9 cellular contexts compared by ENCODE assay signal in the genomic region with DNA sequence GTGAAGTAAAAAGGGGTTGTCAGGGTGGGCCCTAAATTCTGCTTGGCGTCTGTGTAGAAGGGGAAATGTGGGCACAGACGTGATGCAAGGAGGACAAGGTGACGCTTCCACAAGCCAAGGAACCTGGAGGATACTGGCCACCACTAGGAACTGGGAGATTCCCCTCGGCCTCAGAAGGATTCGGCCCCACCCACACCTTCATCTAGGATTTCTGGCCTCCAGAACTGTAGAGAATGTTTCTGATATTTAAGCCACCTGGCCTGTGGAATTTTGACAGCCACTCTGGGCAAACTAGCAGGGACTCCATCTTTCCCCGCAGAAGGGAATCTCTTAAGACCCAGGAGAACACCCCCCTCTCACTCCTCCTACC. TPM values are rescaled to one million over a fixed set of nuclear protein-coding genes. Genes with fewer than 3 reads are reported as not detected.
DNase-seq lines count a peak whose midpoint lies in the region; ATAC-seq, FAIRE-seq and TF ChIP-seq lines count a peak whose summit lies in the region.
"Had no signal": no experiment of that assay in that cellular context is flagged by ENCODE, and none has a peak within 500 bp of the region (broad histone marks: within the 10 kb centered on the region; RNA-seq: fewer than 3 reads in every experiment).

No MANE protein-coding gene starts in this region.

- intact Hi-C loops in kidney (cut with DNase I) = no loop called here

- FAIRE-seq in kidney (lab: Jason Lieb, UNC) = no peak

- H3K9ac ChIP-seq in kidney (ENCODE audit: low read length in 2 of 2) = peak overlapping the region; percentile 52 to 66
- H3K9ac ChIP-seq in stomach smooth muscle (ENCODE audit: low read length in 2 of 2) = peak overlapping the region; percentile 66 to 94

- H3K36me3 ChIP-seq in kidney (ENCODE audit: control insufficient read depth in 1 of 2, insufficient read depth in 2 of 2, low read length in 2 of 2) = peaks cover 0 to 3% of the 10 kb centered on the region in 2 donors
- peaks cover 6 to 19% of the 10 kb centered on the region in 2 donors for H3K36me3 ChIP-seq in stomach smooth muscle (ENCODE audit: control insufficient read depth in 2 of 2, insufficient read depth in 2 of 2, low read length in 2 of 2)

- H3K4me3 ChIP-seq in kidney (ENCODE audit: low read length in 2 of 2) = peak overlapping the region; percentile 40 to 79
- peak overlapping the region; percentile 53 to 84 for H3K4me3 ChIP-seq in stomach smooth muscle (ENCODE audit: low read length in 2 of 2)

- H3K36me3 Mint-ChIP-seq in activated naive CD4-positive, alpha-beta T cell treated with anti-CD3 and anti-CD28 coated beads, Interleukin-2, amount 50 U/mL, for 72 hours = peaks cover 37 to 38% of the 10 kb centered on the region in 2 donors

- DNase-seq in NCI-H2029 (lab: John Stamatoyannopoulos, UW) = peak; percentile 66
- no peak for DNase-seq in NCI-H2029 treated with DMSO at 0.1 percent for 48 hours (lab: John Stamatoyannopoulos, UW)
- no peak for DNase-seq in activated naive CD4-positive, alpha-beta T cell treated with anti-CD3 and anti-CD28 coated beads, Interleukin-2, amount 50 U/mL, for 72 hours (ENCODE audit: low spot score in 2 of 2)
- no peak for DNase-seq in kidney
- DNase-seq in GM13977 (ENCODE audit: low spot score) = no peak
- DNase-seq: effector CD8-positive, alpha-beta T cell had no signal

- peaks cover 12 to 30% of the 10 kb centered on the region in 2 donors for H3K4me1 ChIP-seq in kidney (ENCODE audit: control insufficient read depth in 1 of 2, insufficient read depth in 1 of 2, low read depth in 1 of 2, low read length in 2 of 2)
- peaks cover 51% of the 10 kb centered on the region for H3K4me1 ChIP-seq in stomach smooth muscle (ENCODE audit: control insufficient read depth, insufficient read depth, low read length)

- no peak for TF ChIP-seq POLR2A in GM18505 (IDR thresholded peaks at IDR 0.05; ENCODE audit: borderline replicate concordance, extremely low read depth, insufficient read depth, insufficient read length)

- peak overlapping the region; percentile 92 to 96 for H3K27ac Mint-ChIP-seq in activated naive CD4-positive, alpha-beta T cell treated with anti-CD3 and anti-CD28 coated beads, Interleukin-2, amount 50 U/mL, for 72 hours

- in situ Hi-C loops in GM13977 (cut with MboI; ENCODE audit: low pct_unique_long_range_greater_than_20kb, low sequenced_read_pairs, unreplicated experiment) = no loop called here

- no peak for TF ChIP-seq CTCF in kidney (IDR thresholded peaks at IDR 0.05; ENCODE audit: borderline replicate concordance, extremely low read depth, insufficient read depth)
- TF ChIP-seq CTCF in GM13977 (IDR thresholded peaks at IDR 0.05; ENCODE audit: extremely low read depth, insufficient read depth, missing control alignments) = no peak

- H3K27me3 ChIP-seq in stomach smooth muscle (ENCODE audit: control insufficient read depth in 1 of 2, insufficient read depth in 2 of 2, low read length in 2 of 2) = no peaks in the 10 kb centered on the region

- no peaks in the 10 kb centered on the region for H3K9me3 ChIP-seq in kidney (ENCODE audit: control insufficient read depth in 1 of 2, low read length in 2 of 2)
- no peaks in the 10 kb centered on the region for H3K9me3 ChIP-seq in stomach smooth muscle (ENCODE audit: control insufficient read depth in 2 of 2, low read length in 2 of 2)

- ATAC-seq in activated naive CD4-positive, alpha-beta T cell treated with anti-CD3 and anti-CD28 coated beads, Interleukin-2, amount 50 U/mL, for 72 hours = no peak
- ATAC-seq in GM18505 (IDR thresholded peaks at IDR 0.05; ENCODE audit: unreplicated experiment) = no peak
- ATAC-seq in HG03460 (IDR thresholded peaks at IDR 0.05; ENCODE audit: unreplicated experiment) = no peak

- H3K9me3 Mint-ChIP-seq in activated naive CD4-positive, alpha-beta T cell treated with anti-CD3 and anti-CD28 coated beads, Interleukin-2, amount 50 U/mL, for 72 hours = no peaks in the 10 kb centered on the region

- H3K27ac ChIP-seq in kidney (ENCODE audit: low read depth in 2 of 2, low read length in 2 of 2) (peak overlapping the region; percentile 100), stomach smooth muscle (ENCODE audit: low read length) (peak overlapping the region; percentile 31)

RNA-seq across cellular contexts. Expression of gene PLEKHJ1, which starts 1.1 kb away (rescaled TPM):
- 10 to 100 TPM; 41.9 to 69.9 TPM for total RNA-seq in activated naive CD4-positive, alpha-beta T cell treated with anti-CD3 and anti-CD28 coated beads, Interleukin-2, amount 50 U/mL, for 72 hours
- total RNA-seq in kidney = 59.7 TPM
- polyA plus RNA-seq in kidney (ENCODE audit: insufficient read depth, low read depth, low replicate concordance) = 156 TPM

RNA-seq across cellular contexts. Expression of gene SF3A2, which starts 1.6 kb away (rescaled TPM):
- total RNA-seq in activated naive CD4-positive, alpha-beta T cell treated with anti-CD3 and anti-CD28 coated beads, Interleukin-2, amount 50 U/mL, for 72 hours = 100 to 1,000 TPM; 145 to 154 TPM
- total RNA-seq in kidney = 64.1 TPM
- 25.7 TPM for polyA plus RNA-seq in kidney (ENCODE audit: insufficient read depth, low read depth, low replicate concordance)

RNA-seq across cellular contexts. Expression of gene AMH, which starts 14.1 kb away (rescaled TPM):
- total RNA-seq in activated naive CD4-positive, alpha-beta T cell treated with anti-CD3 and anti-CD28 coated beads, Interleukin-2, amount 50 U/mL, for 72 hours = 1 to 10 TPM; 1.9 to 2.9 TPM
- 1.0 TPM for total RNA-seq in kidney
- 0.60 TPM for polyA plus RNA-seq in kidney (ENCODE audit: insufficient read depth, low read depth, low replicate concordance)

RNA-seq across cellular contexts. Expression of gene JSRP1, which starts 21.2 kb away (rescaled TPM):
- total RNA-seq in activated naive CD4-positive, alpha-beta T cell treated with anti-CD3 and anti-CD28 coated beads, Interleukin-2, amount 50 U/mL, for 72 hours = under 1 TPM; 0.39 to 0.56 TPM
- 5.0 TPM for total RNA-seq in kidney
- 0.37 TPM for polyA plus RNA-seq in kidney (ENCODE audit: insufficient read depth, low read depth, low replicate concordance)

RNA-seq across cellular contexts. Expression of gene PEAK3, which starts 47.0 kb away (rescaled TPM):
- total RNA-seq in activated naive CD4-positive, alpha-beta T cell treated with anti-CD3 and anti-CD28 coated beads, Interleukin-2, amount 50 U/mL, for 72 hours = not detected
- 2.1 TPM for total RNA-seq in kidney
- not detected for polyA plus RNA-seq in kidney (ENCODE audit: insufficient read depth, low read depth, low replicate concordance)
